Comparison of ENCODE assay signal across 15 cellular contexts in the genomic region with DNA sequence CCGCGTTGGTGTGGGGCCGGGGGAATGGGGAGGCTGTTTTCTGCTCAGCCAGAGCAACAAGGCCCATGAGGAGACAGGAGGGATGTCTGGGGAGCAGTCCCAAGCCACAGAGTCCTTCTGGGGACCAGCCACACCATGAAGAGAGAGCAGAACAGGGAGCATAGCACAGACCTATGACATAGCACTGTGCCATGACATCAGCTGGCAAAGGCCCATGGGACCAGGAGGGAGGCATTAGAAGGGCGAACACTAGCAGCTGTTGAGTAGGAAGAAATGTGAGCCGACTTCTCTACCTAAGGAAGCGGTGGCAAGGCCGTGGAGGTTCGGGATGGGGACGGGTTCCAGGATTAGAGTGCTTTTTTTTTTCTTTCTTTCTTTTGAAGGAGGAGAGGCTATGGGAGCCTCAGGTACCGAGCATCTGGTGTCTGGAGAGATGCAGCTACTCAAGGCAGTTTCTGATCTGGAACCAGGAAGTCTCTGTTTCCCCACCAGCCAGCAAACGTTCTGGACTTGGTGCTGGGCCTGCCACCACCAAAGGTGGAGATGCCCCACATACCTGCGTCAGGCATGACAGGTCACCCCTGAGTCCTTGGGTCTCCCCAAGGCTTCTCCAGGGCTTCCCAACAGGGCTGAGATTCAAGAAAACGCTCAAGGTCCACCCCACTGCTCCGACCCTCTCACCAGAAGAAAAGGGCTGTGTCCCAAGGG.
DNase-seq lines count a peak whose midpoint lies in the region; ATAC-seq lines count a peak whose summit lies in the region.
"Had no signal": no experiment of that assay in that cellular context is flagged by ENCODE, and none has a peak within 500 bp of the region (broad histone marks: within the 10 kb centered on the region; RNA-seq: fewer than 3 reads in every experiment).

No MANE protein-coding gene starts in this region.

- peaks cover 6% of the 10 kb centered on the region for H3K4me1 Mint-ChIP-seq in activated T-cell treated with anti-CD3 and anti-CD28 coated beads, Interleukin-2, amount 50 U/mL, for 72 hours (ENCODE audit: low read depth)
- H3K4me1 Mint-ChIP-seq in activated T-cell treated with anti-CD3 and anti-CD28 coated beads, Interleukin-2, amount 50 U/mL, for 4 hours (ENCODE audit: low read depth) = peaks cover 8% of the 10 kb centered on the region
- H3K4me1 Mint-ChIP-seq in effector memory CD8-positive, alpha-beta T cell (ENCODE audit: low read depth in 2 of 2) = peaks cover 5 to 8% of the 10 kb centered on the region in 2 donors
- H3K4me1 Mint-ChIP-seq in stimulated activated naive B cell treated with anti-CD40 and anti-IgM and Interleukin-4, amounts not matched to agents 10 μg/mL and 1 μg/mL and 100 μg/mL, for 72 hours = peaks cover 53 to 83% of the 10 kb centered on the region in 2 donors
- H3K4me1 Mint-ChIP-seq in naive thymus-derived CD8-positive, alpha-beta T cell = peaks cover 0 to 36% (median 6%) of the 10 kb centered on the region in 4 donors

- DNase-seq in activated T-cell treated with anti-CD3 and anti-CD28 coated beads, Interleukin-2, amount 50 U/mL, for 72 hours = no peak
- no peak for DNase-seq in activated T-cell treated with anti-CD3 and anti-CD28 coated beads, Interleukin-2, amount 50 U/mL, for 4 hours
- DNase-seq in NCI-H524 (lab: John Stamatoyannopoulos, UW) (peak; percentile 47 to 76), SIG-M5 (lab: John Stamatoyannopoulos, UW) (no peak)
- DNase-seq in effector memory CD8-positive, alpha-beta T cell = no peak
- peak; percentile 35 for DNase-seq in stimulated activated naive B cell treated with anti-CD40 and anti-IgM and Interleukin-4, amounts not matched to agents 10 μg/mL and 1 μg/mL and 100 μg/mL, for 72 hours
- no peak for DNase-seq in naive thymus-derived CD8-positive, alpha-beta T cell
- DNase-seq: activated CD4-positive, alpha-beta T cell treated with anti-CD3 and anti-CD28 coated beads, Interleukin-2, amount 50 U/mL, for 4 hours; activated gamma-delta T cell treated with Interleukin-2 at 50 U/mL for 16 hours; DMS53; mesendoderm; NCI-H1930; upper lobe of right lung had no signal

- peak overlapping the region; percentile 43 for H3K27ac Mint-ChIP-seq in activated T-cell treated with anti-CD3 and anti-CD28 coated beads, Interleukin-2, amount 50 U/mL, for 72 hours
- peak overlapping the region; percentile 63 to 78 for H3K27ac Mint-ChIP-seq in effector memory CD8-positive, alpha-beta T cell
- H3K27ac Mint-ChIP-seq in stimulated activated naive B cell treated with anti-CD40 and anti-IgM and Interleukin-4, amounts not matched to agents 10 μg/mL and 1 μg/mL and 100 μg/mL, for 72 hours = peak overlapping the region; percentile 87
- peak overlapping the region in 3 of 10 donors; percentile 46 to 86 (median 72) for H3K27ac Mint-ChIP-seq in naive thymus-derived CD8-positive, alpha-beta T cell
- H3K27ac Mint-ChIP-seq: T-helper 2 cell treated with Interferon-gamma antibody and Interleukin-4, amounts not matched to agents 5 μg/mL and 100 μg/mL, for 36 hours had no signal

- no peaks in the 10 kb centered on the region for H3K9me3 Mint-ChIP-seq in activated T-cell treated with anti-CD3 and anti-CD28 coated beads, Interleukin-2, amount 50 U/mL, for 72 hours
- no peaks in the 10 kb centered on the region for H3K9me3 Mint-ChIP-seq in activated T-cell treated with anti-CD3 and anti-CD28 coated beads, Interleukin-2, amount 50 U/mL, for 4 hours
- no peaks in the 10 kb centered on the region for H3K9me3 Mint-ChIP-seq in effector memory CD8-positive, alpha-beta T cell
- no peaks in the 10 kb centered on the region for H3K9me3 Mint-ChIP-seq in stimulated activated naive B cell treated with anti-CD40 and anti-IgM and Interleukin-4, amounts not matched to agents 10 μg/mL and 1 μg/mL and 100 μg/mL, for 72 hours
- H3K9me3 Mint-ChIP-seq in naive thymus-derived CD8-positive, alpha-beta T cell = no peaks in the 10 kb centered on the region
- H3K9me3 Mint-ChIP-seq: T-helper 2 cell treated with Interferon-gamma antibody and Interleukin-4, amounts not matched to agents 5 μg/mL and 100 μg/mL, for 36 hours had no signal

- no peaks in the 10 kb centered on the region for H3K36me3 Mint-ChIP-seq in activated T-cell treated with anti-CD3 and anti-CD28 coated beads, Interleukin-2, amount 50 U/mL, for 72 hours (ENCODE audit: insufficient read depth in 2 of 2)
- H3K36me3 Mint-ChIP-seq in activated T-cell treated with anti-CD3 and anti-CD28 coated beads, Interleukin-2, amount 50 U/mL, for 4 hours (ENCODE audit: insufficient read depth) = no peaks in the 10 kb centered on the region
- H3K36me3 Mint-ChIP-seq in effector memory CD8-positive, alpha-beta T cell (ENCODE audit: insufficient read depth) = peaks cover 12% of the 10 kb centered on the region
- peaks cover 29 to 38% of the 10 kb centered on the region in 2 donors for H3K36me3 Mint-ChIP-seq in stimulated activated naive B cell treated with anti-CD40 and anti-IgM and Interleukin-4, amounts not matched to agents 10 μg/mL and 1 μg/mL and 100 μg/mL, for 72 hours
- H3K36me3 Mint-ChIP-seq in naive thymus-derived CD8-positive, alpha-beta T cell = no peaks in the 10 kb centered on the region

- no peak overlapping the region for H3K4me3 Mint-ChIP-seq in activated T-cell treated with anti-CD3 and anti-CD28 coated beads, Interleukin-2, amount 50 U/mL, for 72 hours
- no peak overlapping the region for H3K4me3 Mint-ChIP-seq in activated T-cell treated with anti-CD3 and anti-CD28 coated beads, Interleukin-2, amount 50 U/mL, for 4 hours
- no peak overlapping the region for H3K4me3 Mint-ChIP-seq in effector memory CD8-positive, alpha-beta T cell
- peak overlapping the region; percentile 90 to 92 for H3K4me3 Mint-ChIP-seq in stimulated activated naive B cell treated with anti-CD40 and anti-IgM and Interleukin-4, amounts not matched to agents 10 μg/mL and 1 μg/mL and 100 μg/mL, for 72 hours
- peak overlapping the region in 1 of 10 donors; percentile 82 for H3K4me3 Mint-ChIP-seq in naive thymus-derived CD8-positive, alpha-beta T cell
- H3K4me3 Mint-ChIP-seq: T-helper 2 cell treated with Interferon-gamma antibody and Interleukin-4, amounts not matched to agents 5 μg/mL and 100 μg/mL, for 36 hours had no signal

- ATAC-seq in activated T-cell treated with anti-CD3 and anti-CD28 coated beads, Interleukin-2, amount 50 U/mL, for 72 hours (replicated peaks in 1 of 2) = no peak
- no peak for ATAC-seq in activated T-cell treated with anti-CD3 and anti-CD28 coated beads, Interleukin-2, amount 50 U/mL, for 4 hours
- ATAC-seq in effector memory CD8-positive, alpha-beta T cell (replicated peaks) = no peak
- peak; percentile 21 to 26 for ATAC-seq in stimulated activated naive B cell treated with anti-CD40 and anti-IgM and Interleukin-4, amounts not matched to agents 10 μg/mL and 1 μg/mL and 100 μg/mL, for 72 hours (replicated peaks)
- no peak for ATAC-seq in naive thymus-derived CD8-positive, alpha-beta T cell
- no peak for ATAC-seq in HG02981 (IDR thresholded peaks at IDR 0.05; ENCODE audit: unreplicated experiment)

- no peaks in the 10 kb centered on the region for H3K27me3 Mint-ChIP-seq in activated T-cell treated with anti-CD3 and anti-CD28 coated beads, Interleukin-2, amount 50 U/mL, for 72 hours (ENCODE audit: low read depth)
- H3K27me3 Mint-ChIP-seq in activated T-cell treated with anti-CD3 and anti-CD28 coated beads, Interleukin-2, amount 50 U/mL, for 4 hours (ENCODE audit: low read depth) = no peaks in the 10 kb centered on the region
- no peaks in the 10 kb centered on the region for H3K27me3 Mint-ChIP-seq in effector memory CD8-positive, alpha-beta T cell
- no peaks in the 10 kb centered on the region for H3K27me3 Mint-ChIP-seq in stimulated activated naive B cell treated with anti-CD40 and anti-IgM and Interleukin-4, amounts not matched to agents 10 μg/mL and 1 μg/mL and 100 μg/mL, for 72 hours
- no peaks in the 10 kb centered on the region for H3K27me3 Mint-ChIP-seq in naive thymus-derived CD8-positive, alpha-beta T cell

- POLR2A ChIA-PET in naive thymus-derived CD8-positive, alpha-beta T cell (lab: Charles Lee) = no interaction called here

Comparison
In these comparisons a context has a peak if more than half of its experiments do, and no peak if none do; other contexts are left out.
1. ATAC-seq: peak in stimulated activated naive B cell treated with anti-CD40 and anti-IgM and Interleukin-4, amounts not matched to agents 10 μg/mL and 1 μg/mL and 100 μg/mL, for 72 hours (2 of 2); none in activated T-cell treated with anti-CD3 and anti-CD28 coated beads, Interleukin-2, amount 50 U/mL, for 72 hours (0 of 2), activated T-cell treated with anti-CD3 and anti-CD28 coated beads, Interleukin-2, amount 50 U/mL, for 4 hours (0 of 2), effector memory CD8-positive, alpha-beta T cell (single experiment), naive thymus-derived CD8-positive, alpha-beta T cell (0 of 2) and HG02981 (single experiment).
2. DNase-seq: peak in NCI-H524 (2 of 2) and stimulated activated naive B cell treated with anti-CD40 and anti-IgM and Interleukin-4, amounts not matched to agents 10 μg/mL and 1 μg/mL and 100 μg/mL, for 72 hours (single experiment); none in activated T-cell treated with anti-CD3 and anti-CD28 coated beads, Interleukin-2, amount 50 U/mL, for 72 hours (0 of 2), activated T-cell treated with anti-CD3 and anti-CD28 coated beads, Interleukin-2, amount 50 U/mL, for 4 hours (single experiment), effector memory CD8-positive, alpha-beta T cell (0 of 3), naive thymus-derived CD8-positive, alpha-beta T cell (0 of 10) and SIG-M5 (single experiment).
3. H3K4me3 Mint-ChIP-seq: peak in stimulated activated naive B cell treated with anti-CD40 and anti-IgM and Interleukin-4, amounts not matched to agents 10 μg/mL and 1 μg/mL and 100 μg/mL, for 72 hours (2 of 2); none in activated T-cell treated with anti-CD3 and anti-CD28 coated beads, Interleukin-2, amount 50 U/mL, for 72 hours (0 of 2), activated T-cell treated with anti-CD3 and anti-CD28 coated beads, Interleukin-2, amount 50 U/mL, for 4 hours (single experiment) and effector memory CD8-positive, alpha-beta T cell (0 of 2).